In genomic region chr5:75668348-75668895, GRCh38 we compare ENCODE assay signal across 10 cellular contexts. TPM values are rescaled to one million over a fixed set of nuclear protein-coding genes. Genes with fewer than 3 reads are reported as not detected.
A peak's percentile ranks its signal among the peaks of the same experiment; 100 is the strongest.
DNase-seq lines count a peak whose midpoint lies in the region; ATAC-seq and TF ChIP-seq lines count a peak whose summit lies in the region.
"Had no signal": no experiment of that assay in that cellular context is flagged by ENCODE, and none has a peak within 500 bp of the region (broad histone marks: within the 10 kb centered on the region; RNA-seq: fewer than 3 reads in every experiment).

No MANE protein-coding gene starts in this region.

- no peaks in the 10 kb centered on the region for H3K9me3 ChIP-seq in parathyroid adenoma (ENCODE audit: control insufficient read depth, low read length)
- no peaks in the 10 kb centered on the region for H3K9me3 ChIP-seq in GM23248 (ENCODE audit: low read depth)

- H3K36me3 Mint-ChIP-seq in activated T-helper 2 cell treated with anti-CD3 and anti-CD28 coated beads, Interferon-gamma antibody, Interleukin-2, Interleukin-4, amounts not matched to agents 10 μg/mL and 5 μg/mL and 100 μg/mL, durations not matched to agents 14 hours and 24 hours and 36 hours (ENCODE audit: low read depth) = peaks cover 23% of the 10 kb centered on the region

- peaks cover 54% of the 10 kb centered on the region for H3K4me1 Mint-ChIP-seq in activated T-helper 2 cell treated with anti-CD3 and anti-CD28 coated beads, Interferon-gamma antibody, Interleukin-2, Interleukin-4, amounts not matched to agents 10 μg/mL and 5 μg/mL and 100 μg/mL, durations not matched to agents 14 hours and 24 hours and 36 hours (ENCODE audit: low read depth)

- H2AFZ ChIP-seq in parathyroid adenoma (peak overlapping the region; percentile 84), GM23248 (no peak overlapping the region)

- no peak overlapping the region for H3K4me2 ChIP-seq in parathyroid adenoma (ENCODE audit: low read length)
- H3K4me2 ChIP-seq in GM23248 (ENCODE audit: unreplicated experiment) = no peak overlapping the region

- H3K36me3 ChIP-seq in parathyroid adenoma (ENCODE audit: control insufficient read depth, insufficient read depth, low read length) = no peaks in the 10 kb centered on the region
- no peaks in the 10 kb centered on the region for H3K36me3 ChIP-seq in GM23248 (ENCODE audit: low read depth)

- no peaks in the 10 kb centered on the region for H3K9me2 ChIP-seq in GM23248 (ENCODE audit: insufficient read depth)

- no peaks in the 10 kb centered on the region for H3F3A ChIP-seq in GM23248 (ENCODE audit: insufficient read depth)

- no peak for DNase-seq in activated T-helper 2 cell treated with anti-CD3 and anti-CD28 coated beads, Interferon-gamma antibody, Interleukin-2, Interleukin-4, amounts not matched to agents 10 μg/mL and 5 μg/mL and 100 μg/mL, durations not matched to agents 14 hours and 24 hours and 36 hours (ENCODE audit: low spot score)
- DNase-seq in HT-29 (ENCODE audit: low spot score) (no peak), GM23248 (no peak)
- no peak for DNase-seq in central memory CD4-positive, alpha-beta T cell
- DNase-seq: glutamatergic neuron, retina had no signal

- no peaks in the 10 kb centered on the region for H3K27me3 ChIP-seq in parathyroid adenoma (ENCODE audit: control insufficient read depth, insufficient read depth, low read length)
- H3K27me3 ChIP-seq in GM23248 (replicated peaks; ENCODE audit: insufficient read depth) = no peaks in the 10 kb centered on the region

- no peak overlapping the region for H3K9ac ChIP-seq in parathyroid adenoma
- no peak overlapping the region for H3K9ac ChIP-seq in GM23248

- peaks cover 3% of the 10 kb centered on the region for H3K79me2 ChIP-seq in parathyroid adenoma
- H3K79me2 ChIP-seq in GM23248 (ENCODE audit: insufficient read depth) = no peaks in the 10 kb centered on the region

- H3K4me1 ChIP-seq in parathyroid adenoma = peaks cover 23% of the 10 kb centered on the region
- H3K4me1 ChIP-seq in GM23248 (ENCODE audit: insufficient read depth) = no peaks in the 10 kb centered on the region

- peak; percentile 11 for ATAC-seq in GM18909 (IDR thresholded peaks at IDR 0.05; ENCODE audit: poor library complexity, unreplicated experiment)
- peak; percentile 13 for ATAC-seq in HG03066 (IDR thresholded peaks at IDR 0.05; ENCODE audit: low read depth, unreplicated experiment)

- no peaks in the 10 kb centered on the region for H4K20me1 ChIP-seq in GM23248 (ENCODE audit: insufficient read depth)

- H3K4me3 Mint-ChIP-seq in activated T-helper 2 cell treated with anti-CD3 and anti-CD28 coated beads, Interferon-gamma antibody, Interleukin-2, Interleukin-4, amounts not matched to agents 10 μg/mL and 5 μg/mL and 100 μg/mL, durations not matched to agents 14 hours and 24 hours and 36 hours (ENCODE audit: low read depth) = peak overlapping the region; percentile 65

- in situ Hi-C loops in GM23248 (cut with MboI) = no loop called here

- H3K9me3 Mint-ChIP-seq in activated T-helper 2 cell treated with anti-CD3 and anti-CD28 coated beads, Interferon-gamma antibody, Interleukin-2, Interleukin-4, amounts not matched to agents 10 μg/mL and 5 μg/mL and 100 μg/mL, durations not matched to agents 14 hours and 24 hours and 36 hours = no peaks in the 10 kb centered on the region

- no peaks in the 10 kb centered on the region for H3K27me3 Mint-ChIP-seq in activated T-helper 2 cell treated with anti-CD3 and anti-CD28 coated beads, Interferon-gamma antibody, Interleukin-2, Interleukin-4, amounts not matched to agents 10 μg/mL and 5 μg/mL and 100 μg/mL, durations not matched to agents 14 hours and 24 hours and 36 hours (ENCODE audit: low read depth)

- 95 to 99% methylated on average over 3 of the region's 3 CpGs for WGBS in GM23248 (ENCODE audit: low coverage in 1 of 2, low lambda C conversion rate in 2 of 2, missing lambda C conversion rate in 2 of 2), 2 experiments

- no peak for TF ChIP-seq CTCF in parathyroid adenoma (IDR thresholded peaks at IDR 0.05)

- H3K27ac Mint-ChIP-seq in activated T-helper 2 cell treated with anti-CD3 and anti-CD28 coated beads, Interferon-gamma antibody, Interleukin-2, Interleukin-4, amounts not matched to agents 10 μg/mL and 5 μg/mL and 100 μg/mL, durations not matched to agents 14 hours and 24 hours and 36 hours = peak overlapping the region; percentile 92

- no peak overlapping the region for H3K4me3 ChIP-seq in parathyroid adenoma (ENCODE audit: low read depth, low read length)
- no peak overlapping the region for H3K4me3 ChIP-seq in GM23248

- intact Hi-C loops in activated T-helper 2 cell treated with anti-CD3 and anti-CD28 coated beads, Interferon-gamma antibody, Interleukin-2, Interleukin-4, amounts not matched to agents 10 μg/mL and 5 μg/mL and 100 μg/mL, durations not matched to agents 14 hours and 24 hours and 36 hours (cut with micrococcal nuclease) = loop anchor here (2.0 to 5.0 kb wide), 4 partner anchors 332 to 1091 kb away; partner anchors contain the start of genes ANKRD31, GCNT4 and HMGCR

- H3K27ac ChIP-seq in parathyroid adenoma (peak overlapping the region; percentile 69), GM23248 (no peak overlapping the region)

RNA-seq across cellular contexts. Expression of gene POC5, which starts 48.8 kb away (rescaled TPM):
- 16.2 and 16.5 TPM in 2 replicates for total RNA-seq in activated T-helper 2 cell treated with anti-CD3 and anti-CD28 coated beads, Interferon-gamma antibody, Interleukin-2, Interleukin-4, amounts not matched to agents 10 μg/mL and 5 μg/mL and 100 μg/mL, durations not matched to agents 14 hours and 24 hours and 36 hours
- 6.4 and 10.6 TPM in 2 replicates for total RNA-seq in HT-29 (2014; rRNA removed; shearing (Covaris generic))
- 14.5 and 17.4 TPM in 2 replicates for total RNA-seq in GM23248 (2014; rRNA removed; shearing (Covaris generic))
- polyA plus RNA-seq in GM23248 (2016; fragmentation: Nextera tagmentation; extraction: Ambion mirVana) = 7.7 and 7.9 TPM in 2 replicates

RNA-seq across cellular contexts. Expression of gene ANKDD1B, which starts 57.2 kb away (rescaled TPM):
- total RNA-seq in activated T-helper 2 cell treated with anti-CD3 and anti-CD28 coated beads, Interferon-gamma antibody, Interleukin-2, Interleukin-4, amounts not matched to agents 10 μg/mL and 5 μg/mL and 100 μg/mL, durations not matched to agents 14 hours and 24 hours and 36 hours = 0.18 and 0.48 TPM in 2 replicates
- total RNA-seq in HT-29 (2014; rRNA removed; shearing (Covaris generic)) = 0.44 and 2.7 TPM in 2 replicates
- 1.9 TPM in 1 of 2 replicates, not detected in the other for total RNA-seq in GM23248 (2014; rRNA removed; shearing (Covaris generic))
- 0.15 and 0.20 TPM in 2 replicates for polyA plus RNA-seq in GM23248 (2016; fragmentation: Nextera tagmentation; extraction: Ambion mirVana)
- total RNA-seq: HT1080 had no signal
